Comparison of ENCODE assay signal across 9 cellular contexts in genomic region chr16:30762991-30763725, GRCh38. TPM values are rescaled to one million over a fixed set of nuclear protein-coding genes. Genes with fewer than 3 reads are reported as not detected.
A peak's percentile ranks its signal among the peaks of the same experiment; 100 is the strongest.
DNase-seq lines count a peak whose midpoint lies in the region; ATAC-seq, FAIRE-seq and TF ChIP-seq lines count a peak whose summit lies in the region.
"Had no signal": no experiment of that assay in that cellular context is flagged by ENCODE, and none has a peak within 500 bp of the region (broad histone marks: within the 10 kb centered on the region; RNA-seq: fewer than 3 reads in every experiment).

No MANE protein-coding gene starts in this region.

- in situ Hi-C loops in G401 (cut with HindIII; ENCODE audit: low sequenced_read_pairs) = no loop called here

- H3K27ac ChIP-seq in astrocyte (ENCODE audit: low read depth, low read length) (peak overlapping the region; percentile 85), right lobe of liver (peak overlapping the region; percentile 55 to 88 (median 86)), thyroid gland (peak overlapping the region in 2 of 3 donors; percentile 74 to 94)

- peak overlapping the region; percentile 93 to 97 for H3K4me3 Mint-ChIP-seq in activated T-cell treated with anti-CD3 and anti-CD28 coated beads, Interleukin-2, amount 50 U/mL, for 72 hours
- H3K4me3 Mint-ChIP-seq in astrocyte (ENCODE audit: unreplicated experiment) = peak overlapping the region; percentile 96

- peak overlapping the region; percentile 93 for H3K27ac Mint-ChIP-seq in activated T-cell treated with anti-CD3 and anti-CD28 coated beads, Interleukin-2, amount 50 U/mL, for 72 hours
- H3K27ac Mint-ChIP-seq in astrocyte (ENCODE audit: unreplicated experiment) = peak overlapping the region; percentile 91

- H4K20me1 ChIP-seq in astrocyte (ENCODE audit: insufficient read depth, low read length) = peaks cover 49% of the 10 kb centered on the region

- H3K9ac ChIP-seq in astrocyte (ENCODE audit: low read length) = peak overlapping the region; percentile 93

- H3K9me3 ChIP-seq in astrocyte (ENCODE audit: insufficient read depth, low read depth, low read length) (no peaks in the 10 kb centered on the region), right lobe of liver (no peaks in the 10 kb centered on the region), thyroid gland (no peaks in the 10 kb centered on the region)

- no peaks in the 10 kb centered on the region for H3K27me3 Mint-ChIP-seq in activated T-cell treated with anti-CD3 and anti-CD28 coated beads, Interleukin-2, amount 50 U/mL, for 72 hours (ENCODE audit: low read depth)
- no peaks in the 10 kb centered on the region for H3K27me3 Mint-ChIP-seq in astrocyte (ENCODE audit: low read depth, unreplicated experiment)

- H3K79me2 ChIP-seq in astrocyte (ENCODE audit: insufficient read depth, low read length) = peaks cover 39% of the 10 kb centered on the region

- peaks cover 12% of the 10 kb centered on the region for H3K4me1 ChIP-seq in astrocyte (ENCODE audit: insufficient read depth, low read length)
- H3K4me1 ChIP-seq in right lobe of liver = peaks cover 0 to 24% (median 9%) of the 10 kb centered on the region in 4 donors
- peaks cover 22 to 24% of the 10 kb centered on the region in 2 donors for H3K4me1 ChIP-seq in thyroid gland

- H3K36me3 ChIP-seq in astrocyte (ENCODE audit: insufficient read depth, low read length) (peaks cover 45% of the 10 kb centered on the region), right lobe of liver (peaks cover 0 to 49% (median 21%) of the 10 kb centered on the region in 4 donors), thyroid gland (peaks cover 42 to 44% of the 10 kb centered on the region in 2 donors)

- no peak for DNase-seq in activated T-cell treated with anti-CD3 and anti-CD28 coated beads, Interleukin-2, amount 50 U/mL, for 72 hours
- DNase-seq in activated T-cell treated with anti-CD3 and anti-CD28 coated beads for 4 hours (no peak), astrocyte (ENCODE audit: low read depth) (no peak), right lobe of liver (no peak), thyroid gland (no peak), G401 (ENCODE audit: low spot score) (no peak)
- DNase-seq: stimulated activated CD4-positive, alpha-beta T cell treated with anti-CD3 and anti-CD28 coated beads, Interleukin-4, amount 100 ng/mL, for 4 hours had no signal

- ATAC-seq in activated T-cell treated with anti-CD3 and anti-CD28 coated beads, Interleukin-2, amount 50 U/mL, for 72 hours (replicated peaks in 1 of 2) = no peak
- ATAC-seq in right lobe of liver (no peak), HG03025 (IDR thresholded peaks at IDR 0.05; ENCODE audit: low FRiP score, unreplicated experiment) (no peak), HG02623 (IDR thresholded peaks at IDR 0.05; ENCODE audit: unreplicated experiment) (no peak)

- peak overlapping the region; percentile 88 for H3K4me3 ChIP-seq in astrocyte (ENCODE audit: insufficient read depth, low read depth, low read length)
- peak overlapping the region; percentile 68 to 81 (median 78) for H3K4me3 ChIP-seq in right lobe of liver
- H3K4me3 ChIP-seq in thyroid gland (replicated peaks in 1 of 3) = peak overlapping the region; percentile 95 to 99 (median 98)

- no peak for FAIRE-seq in astrocyte (lab: Jason Lieb, UNC)

- intact Hi-C loops in right lobe of liver (cut with DNase I) = no loop called here
- intact Hi-C loops in thyroid gland (cut with DNase I) = no loop called here

- peaks cover 28% of the 10 kb centered on the region for H3K4me1 Mint-ChIP-seq in activated T-cell treated with anti-CD3 and anti-CD28 coated beads, Interleukin-2, amount 50 U/mL, for 72 hours (ENCODE audit: low read depth)
- peaks cover 10% of the 10 kb centered on the region for H3K4me1 Mint-ChIP-seq in astrocyte (ENCODE audit: low read depth, unreplicated experiment)

- H3K36me3 Mint-ChIP-seq in activated T-cell treated with anti-CD3 and anti-CD28 coated beads, Interleukin-2, amount 50 U/mL, for 72 hours (ENCODE audit: insufficient read depth in 2 of 2) = peaks cover 3 to 19% of the 10 kb centered on the region in 2 donors
- peaks cover 9% of the 10 kb centered on the region for H3K36me3 Mint-ChIP-seq in astrocyte (ENCODE audit: low read depth, unreplicated experiment)

- peak overlapping the region; percentile 90 for H3K4me2 ChIP-seq in astrocyte (ENCODE audit: low read length)

- no peak for TF ChIP-seq POLR2A in right lobe of liver (IDR thresholded peaks at IDR 0.05)
- TF ChIP-seq POLR2A in thyroid gland (IDR thresholded peaks at IDR 0.05) = no peak

- H3K27me3 ChIP-seq in astrocyte (ENCODE audit: insufficient read depth, low read length) (no peaks in the 10 kb centered on the region), right lobe of liver (no peaks in the 10 kb centered on the region), thyroid gland (no peaks in the 10 kb centered on the region)

- H2AFZ ChIP-seq in astrocyte (ENCODE audit: low read depth, low read length) = no peak overlapping the region

- no peaks in the 10 kb centered on the region for H3K9me3 Mint-ChIP-seq in activated T-cell treated with anti-CD3 and anti-CD28 coated beads, Interleukin-2, amount 50 U/mL, for 72 hours
- no peaks in the 10 kb centered on the region for H3K9me3 Mint-ChIP-seq in astrocyte (ENCODE audit: unreplicated experiment)

- WGBS in right lobe of liver (ENCODE audit: insufficient coverage, low coverage, low lambda C conversion rate, missing lambda C conversion rate) = 73% methylated on average over 10 of the region's 15 CpGs
- 56 to 59% methylated on average over 14 to 15 of the region's 15 CpGs for WGBS in thyroid gland, 2 donors

- TF ChIP-seq CTCF in astrocyte (IDR thresholded peaks at IDR 0.05; ENCODE audit: insufficient read depth, low read depth, low read length) (no peak), right lobe of liver (IDR thresholded peaks at IDR 0.05) (no peak), thyroid gland (IDR thresholded peaks at IDR 0.05) (no peak)

RNA-seq across cellular contexts. Expression of gene RNF40, which starts 1.0 kb away (rescaled TPM):
- total RNA-seq in activated T-cell treated with anti-CD3 and anti-CD28 coated beads, Interleukin-2, amount 50 U/mL, for 72 hours = 10 to 100 TPM; 60.2 to 63.5 TPM
- total RNA-seq in astrocyte (85.4 and 94.6 TPM in 2 replicates), right lobe of liver (10 to 100 TPM; 34.3 to 56.8 (median 46.7) TPM), thyroid gland (100 to 1,000 TPM; 105 to 147 (median 113) TPM)
- total RNA-seq in G401 (2014; rRNA removed; shearing (Covaris generic)) = 136 and 189 TPM in 2 replicates

RNA-seq across cellular contexts. Expression of gene CFAP119, which starts 1.3 kb away (rescaled TPM):
- 1 to 10 TPM; 3.2 to 4.7 TPM for total RNA-seq in activated T-cell treated with anti-CD3 and anti-CD28 coated beads, Interleukin-2, amount 50 U/mL, for 72 hours
- total RNA-seq in astrocyte (4.0 and 4.1 TPM in 2 replicates), right lobe of liver (1 to 10 TPM in 1 of 6 experiments, under 1 TPM in 4, not detected in 1; 0.19 to 1.8 (median 0.29) TPM), thyroid gland (10 to 100 TPM in 3 of 4 donors, 1 to 10 TPM in 1; 9.6 to 24.7 (median 15.5) TPM)
- 2.4 and 6.5 TPM in 2 replicates for total RNA-seq in G401 (2014; rRNA removed; shearing (Covaris generic))

RNA-seq across cellular contexts. Expression of gene PHKG2, which starts 14.9 kb away (rescaled TPM):
- total RNA-seq in activated T-cell treated with anti-CD3 and anti-CD28 coated beads, Interleukin-2, amount 50 U/mL, for 72 hours = 10 to 100 TPM; 38.0 to 38.5 TPM
- 31.1 and 34.2 TPM in 2 replicates for total RNA-seq in astrocyte
- 10 to 100 TPM; 17.1 to 22.1 (median 18.4) TPM for total RNA-seq in right lobe of liver
- total RNA-seq in thyroid gland = 10 to 100 TPM; 28.1 to 52.8 (median 42.3) TPM
- total RNA-seq in G401 (2014; rRNA removed; shearing (Covaris generic)) = 35.9 TPM in 2 replicates

RNA-seq across cellular contexts. Expression of gene ZNF629, which starts 23.8 kb away (rescaled TPM):
- total RNA-seq in activated T-cell treated with anti-CD3 and anti-CD28 coated beads, Interleukin-2, amount 50 U/mL, for 72 hours = 1 to 10 TPM; 3.7 TPM
- total RNA-seq in astrocyte (17.4 and 17.6 TPM in 2 replicates), right lobe of liver (1 to 10 TPM; 3.7 to 4.8 (median 4.3) TPM), thyroid gland (10 to 100 TPM; 14.5 to 26.7 (median 19.0) TPM)
- 18.4 and 27.6 TPM in 2 replicates for total RNA-seq in G401 (2014; rRNA removed; shearing (Covaris generic))
